Comparison of ENCODE assay signal across 8 cellular contexts in the genomic region with DNA sequence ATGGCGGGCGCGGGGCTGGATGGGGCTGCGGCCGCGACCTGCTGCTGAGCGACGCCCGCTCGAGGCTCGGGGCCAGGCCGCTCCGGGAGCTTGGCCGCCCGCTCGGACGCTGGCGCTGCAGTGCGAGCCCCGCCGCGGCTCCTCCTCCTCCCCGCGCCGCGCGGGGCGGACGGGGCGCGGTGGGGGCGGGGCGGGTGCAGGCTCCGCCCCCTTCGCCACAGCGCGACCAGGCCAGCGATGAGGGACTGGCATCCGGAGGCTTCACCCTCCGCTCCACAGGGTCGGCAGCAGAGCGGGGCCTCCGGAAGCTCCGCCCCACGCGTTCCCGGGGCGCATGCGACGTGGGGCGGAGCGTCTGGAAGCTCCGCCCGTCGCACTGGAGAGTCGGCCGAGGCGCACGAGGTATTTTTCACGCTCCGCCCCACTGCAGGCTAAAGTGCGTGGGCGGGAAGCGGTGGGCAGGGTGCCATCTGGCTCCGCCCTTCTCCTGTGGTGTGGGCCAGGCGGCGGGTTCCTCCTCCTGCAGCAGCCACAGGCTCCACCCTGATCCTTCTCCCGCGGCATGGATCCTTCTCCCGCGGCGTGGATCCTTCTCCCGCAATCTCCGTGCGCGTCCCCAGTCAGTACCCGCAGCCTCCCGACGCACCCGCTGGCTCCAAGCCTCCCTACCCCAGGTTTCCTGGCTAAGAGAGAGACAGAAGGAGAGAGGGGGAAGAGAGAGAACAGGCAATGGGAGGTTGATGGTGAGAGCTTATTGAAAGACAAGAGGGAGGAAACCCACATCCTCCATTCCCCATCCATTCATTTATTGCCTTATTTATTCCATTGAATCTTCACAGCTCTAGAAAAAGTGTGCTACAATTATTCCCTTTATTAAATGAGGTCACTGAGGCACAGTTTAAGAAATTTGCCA.
DNase-seq lines count a peak whose midpoint lies in the region; ATAC-seq and TF ChIP-seq lines count a peak whose summit lies in the region.
"Not testable (repeated sequence)": the region's sequence is repeated elsewhere in the genome, so short reads cannot be mapped to it uniquely, and the experiment has no call there.

No MANE protein-coding gene starts in this region.

- intact Hi-C loops in adrenal gland (cut with DNase I); head of caudate nucleus (cut with DNase I): not testable (repeated sequence)

- not testable (repeated sequence) for H3K9me3 Mint-ChIP-seq in HFFc6; stimulated activated memory B cell treated with anti-CD40 and anti-IgM and Interleukin-4, amounts not matched to agents 10 μg/mL and 1 μg/mL and 100 μg/mL, for 72 hours

- H3K27ac Mint-ChIP-seq in HFFc6, result peak overlapping the region; percentile 61; the same call in 1 of the 2 replicates
- peak overlapping the region; percentile 84 for H3K27ac Mint-ChIP-seq in stimulated activated memory B cell treated with anti-CD40 and anti-IgM and Interleukin-4, amounts not matched to agents 10 μg/mL and 1 μg/mL and 100 μg/mL, for 72 hours

- not testable (repeated sequence) for H3K27me3 ChIP-seq in adrenal gland, neutrophil

- peak overlapping the region; percentile 82 for H3K4me3 Mint-ChIP-seq in HFFc6
- H3K4me3 Mint-ChIP-seq in stimulated activated memory B cell treated with anti-CD40 and anti-IgM and Interleukin-4, amounts not matched to agents 10 μg/mL and 1 μg/mL and 100 μg/mL, for 72 hours, result peak overlapping the region; percentile 85

- H3K36me3 Mint-ChIP-seq in HFFc6 (ENCODE audit: low read depth); stimulated activated memory B cell treated with anti-CD40 and anti-IgM and Interleukin-4, amounts not matched to agents 10 μg/mL and 1 μg/mL and 100 μg/mL, for 72 hours: not testable (repeated sequence)

- not testable (repeated sequence) for H3K4me1 Mint-ChIP-seq in HFFc6 (ENCODE audit: low read depth); stimulated activated memory B cell treated with anti-CD40 and anti-IgM and Interleukin-4, amounts not matched to agents 10 μg/mL and 1 μg/mL and 100 μg/mL, for 72 hours

- not testable (repeated sequence) for H3K4me1 ChIP-seq in adrenal gland (replicated peaks in 1 of 2); neutrophil (ENCODE audit: control insufficient read depth in 1 of 2, insufficient read depth in 1 of 2, low read depth in 1 of 2, low read length in 1 of 2)

- not testable (repeated sequence) for TF ChIP-seq CTCF in HFFc6 (IDR thresholded peaks at IDR 0.05); adrenal gland (IDR thresholded peaks at IDR 0.05); neutrophil (IDR thresholded peaks at IDR 0.05)

- not testable (repeated sequence) for H3K27me3 Mint-ChIP-seq in HFFc6 (ENCODE audit: insufficient read depth); stimulated activated memory B cell treated with anti-CD40 and anti-IgM and Interleukin-4, amounts not matched to agents 10 μg/mL and 1 μg/mL and 100 μg/mL, for 72 hours

- ATAC-seq in stimulated activated memory B cell treated with anti-CD40 and anti-IgM and Interleukin-4, amounts not matched to agents 10 μg/mL and 1 μg/mL and 100 μg/mL, for 72 hours, result peak; percentile 96

- H3K9me3 ChIP-seq in adrenal gland (replicated peaks in 1 of 3); neutrophil: not testable (repeated sequence)

- DNase-seq in DMS153 (lab: John Stamatoyannopoulos, UW) (peak; percentile 90), HFFc6 (peak; percentile 89), NCI-H2171 (lab: John Stamatoyannopoulos, UW) (peak; percentile 82), T1000 (lab: John Stamatoyannopoulos, UW) (peak; percentile 97), adrenal gland (peak; percentile 87 to 97 (median 93)), head of caudate nucleus (peak; percentile 62 to 95 (median 88))

- peak; percentile 70 to 82 for TF ChIP-seq POLR2A in adrenal gland (IDR thresholded peaks at IDR 0.05)

- peak overlapping the region in 1 of 4 donors; percentile 79 for H3K4me3 ChIP-seq in adrenal gland
- peak overlapping the region; percentile 36 to 39 for H3K4me3 ChIP-seq in neutrophil (ENCODE audit: low read depth in 1 of 2, low read length in 1 of 2)

- peak overlapping the region in 1 of 5 donors; percentile 92 for H3K27ac ChIP-seq in adrenal gland
- H3K27ac ChIP-seq in neutrophil, result not testable (repeated sequence)

- not testable (repeated sequence) for H3K36me3 ChIP-seq in adrenal gland (replicated peaks in 1 of 2); neutrophil

- 0% methylated on average over 5 to 67 of the region's 80 CpGs; no CpG with 5 or more reads in 1 of the 4 donors for WGBS in adrenal gland, 4 donors
